Comparison of ENCODE assay signal across 9 cellular contexts in genomic region chr9:109498195-109499060, GRCh38. TPM values are rescaled to one million over a fixed set of nuclear protein-coding genes. Genes with fewer than 3 reads are reported as not detected.
A peak's percentile ranks its signal among the peaks of the same experiment; 100 is the strongest.
DNase-seq lines count a peak whose midpoint lies in the region; ATAC-seq and TF ChIP-seq lines count a peak whose summit lies in the region.
"Had no signal": no experiment of that assay in that cellular context is flagged by ENCODE, and none has a peak within 500 bp of the region (broad histone marks: within the 10 kb centered on the region; RNA-seq: fewer than 3 reads in every experiment).

A gene with protein sequence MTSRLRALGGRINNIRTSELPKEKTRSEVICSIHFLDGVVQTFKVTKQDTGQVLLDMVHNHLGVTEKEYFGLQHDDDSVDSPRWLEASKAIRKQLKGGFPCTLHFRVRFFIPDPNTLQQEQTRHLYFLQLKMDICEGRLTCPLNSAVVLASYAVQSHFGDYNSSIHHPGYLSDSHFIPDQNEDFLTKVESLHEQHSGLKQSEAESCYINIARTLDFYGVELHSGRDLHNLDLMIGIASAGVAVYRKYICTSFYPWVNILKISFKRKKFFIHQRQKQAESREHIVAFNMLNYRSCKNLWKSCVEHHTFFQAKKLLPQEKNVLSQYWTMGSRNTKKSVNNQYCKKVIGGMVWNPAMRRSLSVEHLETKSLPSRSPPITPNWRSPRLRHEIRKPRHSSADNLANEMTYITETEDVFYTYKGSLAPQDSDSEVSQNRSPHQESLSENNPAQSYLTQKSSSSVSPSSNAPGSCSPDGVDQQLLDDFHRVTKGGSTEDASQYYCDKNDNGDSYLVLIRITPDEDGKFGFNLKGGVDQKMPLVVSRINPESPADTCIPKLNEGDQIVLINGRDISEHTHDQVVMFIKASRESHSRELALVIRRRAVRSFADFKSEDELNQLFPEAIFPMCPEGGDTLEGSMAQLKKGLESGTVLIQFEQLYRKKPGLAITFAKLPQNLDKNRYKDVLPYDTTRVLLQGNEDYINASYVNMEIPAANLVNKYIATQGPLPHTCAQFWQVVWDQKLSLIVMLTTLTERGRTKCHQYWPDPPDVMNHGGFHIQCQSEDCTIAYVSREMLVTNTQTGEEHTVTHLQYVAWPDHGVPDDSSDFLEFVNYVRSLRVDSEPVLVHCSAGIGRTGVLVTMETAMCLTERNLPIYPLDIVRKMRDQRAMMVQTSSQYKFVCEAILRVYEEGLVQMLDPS (minus strand): TSS chr9:109498307. CDS start chr9:109463434, 34,873 bp downstream.

- no peaks in the 10 kb centered on the region for H3K9me3 ChIP-seq in transverse colon

- H3K36me3 ChIP-seq in transverse colon: no peaks in the 10 kb centered on the region

- H3K36me3 Mint-ChIP-seq in brain (no peaks in the 10 kb centered on the region), natural killer cell (peaks cover 9% of the 10 kb centered on the region)

- peaks cover 94% of the 10 kb centered on the region for H3K27me3 Mint-ChIP-seq in brain
- H3K27me3 Mint-ChIP-seq in natural killer cell (ENCODE audit: low read depth in 2 of 2): peaks cover 50 to 55% of the 10 kb centered on the region in 2 donors

- peaks cover 0 to 36% (median 21%) of the 10 kb centered on the region in 4 donors for H3K4me1 ChIP-seq in transverse colon

- TF ChIP-seq CTCF in HFF-Myc (IDR thresholded peaks at IDR 0.05; ENCODE audit: low read depth, low read length, missing control alignments): no peak
- no peak for TF ChIP-seq CTCF in brain (conservative IDR thresholded peaks at IDR 0.05)
- no peak for TF ChIP-seq CTCF in transverse colon (IDR thresholded peaks at IDR 0.05)
- TF ChIP-seq CTCF in natural killer cell (IDR thresholded peaks at IDR 0.05): no peak

- DNase-seq in A172 (ENCODE audit: low spot score): no peak
- DNase-seq in HFF-Myc (ENCODE audit: extremely low read depth, low read depth): no peak
- DNase-seq in kidney tubule cell (ENCODE audit: low spot score): peak; percentile 57
- peak; percentile 22 for DNase-seq in transverse colon
- DNase-seq in OCI-M1 (lab: John Stamatoyannopoulos, UW): no peak
- no peak for DNase-seq in activated effector memory CD4-positive, alpha-beta T cell treated with Interleukin-2 at 50 U/mL for 16 hours
- no peak for DNase-seq in natural killer cell

- no peak for TF ChIP-seq EP300 in transverse colon (IDR thresholded peaks at IDR 0.05; ENCODE audit: low read depth)

- 26 to 53% methylated on average over 12 to 45 of the region's 76 CpGs for WGBS in transverse colon (ENCODE audit: low coverage in 1 of 2), 2 donors

- H3K4me1 Mint-ChIP-seq in brain (peaks cover 30% of the 10 kb centered on the region), natural killer cell (peaks cover 0 to 4% of the 10 kb centered on the region in 2 donors)

- H3K9me3 Mint-ChIP-seq in brain (peaks cover 0 to 14% (median 10%) of the 10 kb centered on the region in 5 experiments), natural killer cell (no peaks in the 10 kb centered on the region)
- H3K9me3 Mint-ChIP-seq: activated naive CD4-positive, alpha-beta T cell treated with anti-CD3 and anti-CD28 coated beads, Interleukin-2, amount 50 U/mL, for 72 hours had no signal

- intact Hi-C loops in transverse colon (cut with DNase I; ENCODE audit: low total_unique reads) (no loop called here), natural killer cell (cut with micrococcal nuclease) (no loop called here)

- TF ChIP-seq POLR2A in transverse colon (IDR thresholded peaks at IDR 0.05): no peak

- peak within 1 kb of the TSS in 1 of 5 experiments; percentile 85 for H3K27ac Mint-ChIP-seq in brain
- H3K27ac Mint-ChIP-seq in natural killer cell: no peak within 1 kb of the TSS
- H3K27ac Mint-ChIP-seq: activated naive CD4-positive, alpha-beta T cell treated with anti-CD3 and anti-CD28 coated beads, Interleukin-2, amount 50 U/mL, for 72 hours had no signal

- peak within 1 kb of the TSS; percentile 80 to 88 (median 83) for H3K4me3 Mint-ChIP-seq in brain
- H3K4me3 Mint-ChIP-seq in natural killer cell: no peak within 1 kb of the TSS

- peak within 1 kb of the TSS; percentile 60 to 80 (median 76) for H3K27ac ChIP-seq in transverse colon

- H3K27me3 ChIP-seq in transverse colon: peaks cover 41% of the 10 kb centered on the region

- no peak for ATAC-seq in natural killer cell

- in situ Hi-C loops in transverse colon (cut with MboI; ENCODE audit: low pct_ligation_motif_present in 1 of 4, low pct_unique_long_range_greater_than_20kb in 1 of 4, low sequenced_read_pairs in 3 of 4): no loop called here

- H3K4me3 ChIP-seq in HFF-Myc (replicated peaks; ENCODE audit: low read depth, low read length): peak within 1 kb of the TSS; percentile 46
- peak within 1 kb of the TSS; percentile 34 to 59 (median 52) for H3K4me3 ChIP-seq in transverse colon

RNA-seq across cellular contexts. Expression of the gene that starts here (rescaled TPM):
- total RNA-seq in A172 (2014; rRNA removed; shearing (Covaris generic)): 7.8 and 10.3 TPM in 2 replicates
- polyA plus RNA-seq in brain (ENCODE audit: insufficient read depth, low read depth, low replicate concordance): 8.2 TPM
- total RNA-seq in transverse colon (10 to 100 TPM; 12.7 to 27.0 (median 18.1) TPM), natural killer cell (not detected)

Comparison
In these comparisons a context has a peak if more than half of its experiments do, and no peak if none do; other contexts are left out.
1. DNase-seq: peak in kidney tubule cell (single experiment) and transverse colon (single experiment); none in A172 (single experiment), HFF-Myc (single experiment), OCI-M1 (single experiment), activated effector memory CD4-positive, alpha-beta T cell treated with Interleukin-2 at 50 U/mL for 16 hours (single experiment) and natural killer cell (single experiment).